Comparison of ENCODE assay signal across 33 cellular contexts in the genomic region with DNA sequence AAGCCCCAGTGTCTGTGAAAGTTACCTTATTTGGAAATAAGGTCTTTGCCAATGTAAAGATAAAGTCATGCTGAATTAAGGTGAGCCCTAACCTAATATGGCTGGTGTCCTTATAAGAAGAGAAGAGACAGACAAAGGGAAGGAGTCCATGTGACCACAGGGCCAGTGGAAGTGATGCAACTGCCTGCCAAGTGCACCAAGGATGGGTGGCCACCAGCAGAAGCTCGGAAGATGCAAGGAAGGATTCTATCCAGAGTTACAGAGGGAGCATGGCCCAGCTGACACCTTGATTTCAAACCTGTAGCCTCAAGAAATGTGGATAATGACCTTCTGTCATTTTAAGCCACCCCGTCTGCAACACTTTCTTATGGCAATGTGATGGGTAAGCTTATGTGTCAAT. TPM values are rescaled to one million over a fixed set of nuclear protein-coding genes. Genes with fewer than 3 reads are reported as not detected.
"Had no signal": no experiment of that assay in that cellular context is flagged by ENCODE, and none has a peak within 500 bp of the region (broad histone marks: within the 10 kb centered on the region; RNA-seq: fewer than 3 reads in every experiment).

No MANE protein-coding gene starts in this region.

- H3K4me1 Mint-ChIP-seq: activated CD4-positive, alpha-beta memory T cell treated with anti-CD3 and anti-CD28 coated beads, Interleukin-2, amount 10 ng/mL, durations not matched to agents 7 days and 5 days; activated CD4-positive, alpha-beta T cell treated with anti-CD3 and anti-CD28 coated beads, Interleukin-2, amount 10 ng/mL, durations not matched to agents 7 days and 5 days; memory B cell; naive thymus-derived CD4-positive, alpha-beta T cell had no signal

- H3K36me3 Mint-ChIP-seq: memory B cell had no signal

- H3K27me3 ChIP-seq: gastroesophageal sphincter, pancreas, tibial artery had no signal

- H3K27ac Mint-ChIP-seq: activated CD4-positive, alpha-beta memory T cell treated with anti-CD3 and anti-CD28 coated beads, Interleukin-2, amount 10 ng/mL, durations not matched to agents 7 days and 5 days; activated CD4-positive, alpha-beta T cell treated with anti-CD3 and anti-CD28 coated beads, Interleukin-2, amount 10 ng/mL, durations not matched to agents 7 days and 5 days; activated naive CD4-positive, alpha-beta T cell treated with anti-CD3 and anti-CD28 coated beads, Interleukin-2, amount 50 U/mL, for 72 hours; activated T-cell treated with anti-CD3 and anti-CD28 coated beads, Interleukin-2, amount 50 U/mL, for 72 hours; memory B cell; naive thymus-derived CD4-positive, alpha-beta T cell; T-helper 1 cell treated with Interleukin-12 subunit alpha and Interleukin-12 subunit beta and Interleukin-4 antibody, amounts not matched to agents 30 μg/mL and 1 μg/mL, for 36 hours had no signal

- H3K4me3 ChIP-seq: gastroesophageal sphincter, pancreas, psoas muscle, suprapubic skin, tibial artery had no signal

- H3K9me3 Mint-ChIP-seq: activated CD4-positive, alpha-beta memory T cell treated with anti-CD3 and anti-CD28 coated beads, Interleukin-2, amount 10 ng/mL, durations not matched to agents 7 days and 5 days; activated CD4-positive, alpha-beta T cell treated with anti-CD3 and anti-CD28 coated beads, Interleukin-2, amount 10 ng/mL, durations not matched to agents 7 days and 5 days; activated naive CD4-positive, alpha-beta T cell treated with anti-CD3 and anti-CD28 coated beads, Interleukin-2, amount 50 U/mL, for 72 hours had no signal

- DNase-seq: activated CD4-positive, alpha-beta memory T cell treated with anti-CD3 and anti-CD28 coated beads, Interleukin-2, amount 10 ng/mL, durations not matched to agents 7 days and 5 days; activated CD4-positive, alpha-beta T cell treated with anti-CD3 and anti-CD28 coated beads for 1 hour; activated CD4-positive, alpha-beta T cell treated with anti-CD3 and anti-CD28 coated beads, Interleukin-2, amount 10 ng/mL, durations not matched to agents 7 days and 5 days; activated naive CD4-positive, alpha-beta T cell; activated T-cell treated with anti-CD3 and anti-CD28 coated beads, Interleukin-2, amount 50 U/mL, for 72 hours; anterior cingulate cortex; dermis blood vessel endothelial cell; effector memory CD4-positive, alpha-beta T cell; erythroblast; hippocampal formation; kidney; left colon; midbrain; naive thymus-derived CD4-positive, alpha-beta T cell; nucleus accumbens; pancreas; psoas muscle; right cardiac atrium; stimulated activated CD4-positive, alpha-beta T cell treated with anti-CD3 and anti-CD28 coated beads, Interleukin-15, amount 100 ng/mL, for 24 hours; stimulated activated CD4-positive, alpha-beta T cell treated with anti-CD3 and anti-CD28 coated beads, Interleukin-2, amount 100 ng/mL, for 24 hours; stimulated activated naive CD4-positive, alpha-beta T cell; SW 1271; T1000; tibial artery had no signal

- ATAC-seq: activated naive CD4-positive, alpha-beta T cell treated with anti-CD3 and anti-CD28 coated beads, Interleukin-2, amount 50 U/mL, for 72 hours; activated T-cell treated with anti-CD3 and anti-CD28 coated beads, Interleukin-2, amount 50 U/mL, for 72 hours; gastroesophageal sphincter; left colon; naive thymus-derived CD4-positive, alpha-beta T cell; pancreas; psoas muscle; right cardiac atrium had no signal

- H3K4me1 ChIP-seq: gastroesophageal sphincter, pancreas, psoas muscle, suprapubic skin, tibial artery had no signal

- H3K4me3 Mint-ChIP-seq: activated CD4-positive, alpha-beta memory T cell treated with anti-CD3 and anti-CD28 coated beads, Interleukin-2, amount 10 ng/mL, durations not matched to agents 7 days and 5 days; activated CD4-positive, alpha-beta T cell treated with anti-CD3 and anti-CD28 coated beads, Interleukin-2, amount 10 ng/mL, durations not matched to agents 7 days and 5 days; activated T-cell treated with anti-CD3 and anti-CD28 coated beads, Interleukin-2, amount 50 U/mL, for 72 hours; memory B cell; naive thymus-derived CD4-positive, alpha-beta T cell; T-helper 1 cell treated with Interleukin-12 subunit alpha and Interleukin-12 subunit beta and Interleukin-4 antibody, amounts not matched to agents 30 μg/mL and 1 μg/mL, for 36 hours had no signal

- H3K36me3 ChIP-seq: gastroesophageal sphincter, pancreas, suprapubic skin, tibial artery had no signal

- H3K27ac ChIP-seq: gastroesophageal sphincter, pancreas, psoas muscle, suprapubic skin, tibial artery had no signal

- H3K9me3 ChIP-seq: gastroesophageal sphincter, pancreas, psoas muscle, suprapubic skin had no signal

RNA-seq across cellular contexts. Expression of a gene that starts 35.3 kb away (rescaled TPM):
- total RNA-seq: activated CD4-positive, alpha-beta memory T cell treated with anti-CD3 and anti-CD28 coated beads, Interleukin-2, amount 10 ng/mL, durations not matched to agents 7 days and 5 days; activated CD4-positive, alpha-beta T cell treated with anti-CD3 and anti-CD28 coated beads, Interleukin-2, amount 10 ng/mL, durations not matched to agents 7 days and 5 days; activated naive CD4-positive, alpha-beta T cell treated with anti-CD3 and anti-CD28 coated beads, Interleukin-2, amount 50 U/mL, for 72 hours; activated T-cell treated with anti-CD3 and anti-CD28 coated beads, Interleukin-2, amount 50 U/mL, for 72 hours; dermis blood vessel endothelial cell; fibroblast of lung; fibroblast of villous mesenchyme; gastroesophageal sphincter; left colon; liver; naive thymus-derived CD4-positive, alpha-beta T cell; suprapubic skin; ureter had no signal
